Comparison of ENCODE assay signal across 1 cellular context in the genomic region with DNA sequence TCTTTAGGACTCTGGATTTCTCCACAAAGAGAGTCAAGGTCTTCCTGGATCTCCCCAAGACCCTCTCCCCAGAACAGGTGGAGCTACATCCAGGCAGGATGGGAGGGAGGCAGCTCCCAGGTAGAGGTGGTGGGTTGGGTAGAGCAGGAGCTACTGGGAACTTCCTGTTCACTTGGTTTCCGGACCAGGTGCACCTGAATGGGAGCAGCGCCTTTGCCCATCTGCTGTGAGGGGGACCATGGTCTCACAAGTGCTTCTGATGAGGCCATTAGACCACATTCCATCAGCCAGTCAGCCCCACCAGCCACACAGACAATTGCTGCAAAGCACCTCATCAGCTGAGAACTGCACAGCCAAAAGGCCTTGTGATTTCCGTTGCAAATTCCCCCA.
TF ChIP-seq lines count a peak whose summit lies in the region.

No MANE protein-coding gene starts in this region.

TF ChIP-seq in H1, 55 proteins besides CTCF, POLR2A, EP300 and RAD21:
- TF ChIP-seq, protein P1, sequence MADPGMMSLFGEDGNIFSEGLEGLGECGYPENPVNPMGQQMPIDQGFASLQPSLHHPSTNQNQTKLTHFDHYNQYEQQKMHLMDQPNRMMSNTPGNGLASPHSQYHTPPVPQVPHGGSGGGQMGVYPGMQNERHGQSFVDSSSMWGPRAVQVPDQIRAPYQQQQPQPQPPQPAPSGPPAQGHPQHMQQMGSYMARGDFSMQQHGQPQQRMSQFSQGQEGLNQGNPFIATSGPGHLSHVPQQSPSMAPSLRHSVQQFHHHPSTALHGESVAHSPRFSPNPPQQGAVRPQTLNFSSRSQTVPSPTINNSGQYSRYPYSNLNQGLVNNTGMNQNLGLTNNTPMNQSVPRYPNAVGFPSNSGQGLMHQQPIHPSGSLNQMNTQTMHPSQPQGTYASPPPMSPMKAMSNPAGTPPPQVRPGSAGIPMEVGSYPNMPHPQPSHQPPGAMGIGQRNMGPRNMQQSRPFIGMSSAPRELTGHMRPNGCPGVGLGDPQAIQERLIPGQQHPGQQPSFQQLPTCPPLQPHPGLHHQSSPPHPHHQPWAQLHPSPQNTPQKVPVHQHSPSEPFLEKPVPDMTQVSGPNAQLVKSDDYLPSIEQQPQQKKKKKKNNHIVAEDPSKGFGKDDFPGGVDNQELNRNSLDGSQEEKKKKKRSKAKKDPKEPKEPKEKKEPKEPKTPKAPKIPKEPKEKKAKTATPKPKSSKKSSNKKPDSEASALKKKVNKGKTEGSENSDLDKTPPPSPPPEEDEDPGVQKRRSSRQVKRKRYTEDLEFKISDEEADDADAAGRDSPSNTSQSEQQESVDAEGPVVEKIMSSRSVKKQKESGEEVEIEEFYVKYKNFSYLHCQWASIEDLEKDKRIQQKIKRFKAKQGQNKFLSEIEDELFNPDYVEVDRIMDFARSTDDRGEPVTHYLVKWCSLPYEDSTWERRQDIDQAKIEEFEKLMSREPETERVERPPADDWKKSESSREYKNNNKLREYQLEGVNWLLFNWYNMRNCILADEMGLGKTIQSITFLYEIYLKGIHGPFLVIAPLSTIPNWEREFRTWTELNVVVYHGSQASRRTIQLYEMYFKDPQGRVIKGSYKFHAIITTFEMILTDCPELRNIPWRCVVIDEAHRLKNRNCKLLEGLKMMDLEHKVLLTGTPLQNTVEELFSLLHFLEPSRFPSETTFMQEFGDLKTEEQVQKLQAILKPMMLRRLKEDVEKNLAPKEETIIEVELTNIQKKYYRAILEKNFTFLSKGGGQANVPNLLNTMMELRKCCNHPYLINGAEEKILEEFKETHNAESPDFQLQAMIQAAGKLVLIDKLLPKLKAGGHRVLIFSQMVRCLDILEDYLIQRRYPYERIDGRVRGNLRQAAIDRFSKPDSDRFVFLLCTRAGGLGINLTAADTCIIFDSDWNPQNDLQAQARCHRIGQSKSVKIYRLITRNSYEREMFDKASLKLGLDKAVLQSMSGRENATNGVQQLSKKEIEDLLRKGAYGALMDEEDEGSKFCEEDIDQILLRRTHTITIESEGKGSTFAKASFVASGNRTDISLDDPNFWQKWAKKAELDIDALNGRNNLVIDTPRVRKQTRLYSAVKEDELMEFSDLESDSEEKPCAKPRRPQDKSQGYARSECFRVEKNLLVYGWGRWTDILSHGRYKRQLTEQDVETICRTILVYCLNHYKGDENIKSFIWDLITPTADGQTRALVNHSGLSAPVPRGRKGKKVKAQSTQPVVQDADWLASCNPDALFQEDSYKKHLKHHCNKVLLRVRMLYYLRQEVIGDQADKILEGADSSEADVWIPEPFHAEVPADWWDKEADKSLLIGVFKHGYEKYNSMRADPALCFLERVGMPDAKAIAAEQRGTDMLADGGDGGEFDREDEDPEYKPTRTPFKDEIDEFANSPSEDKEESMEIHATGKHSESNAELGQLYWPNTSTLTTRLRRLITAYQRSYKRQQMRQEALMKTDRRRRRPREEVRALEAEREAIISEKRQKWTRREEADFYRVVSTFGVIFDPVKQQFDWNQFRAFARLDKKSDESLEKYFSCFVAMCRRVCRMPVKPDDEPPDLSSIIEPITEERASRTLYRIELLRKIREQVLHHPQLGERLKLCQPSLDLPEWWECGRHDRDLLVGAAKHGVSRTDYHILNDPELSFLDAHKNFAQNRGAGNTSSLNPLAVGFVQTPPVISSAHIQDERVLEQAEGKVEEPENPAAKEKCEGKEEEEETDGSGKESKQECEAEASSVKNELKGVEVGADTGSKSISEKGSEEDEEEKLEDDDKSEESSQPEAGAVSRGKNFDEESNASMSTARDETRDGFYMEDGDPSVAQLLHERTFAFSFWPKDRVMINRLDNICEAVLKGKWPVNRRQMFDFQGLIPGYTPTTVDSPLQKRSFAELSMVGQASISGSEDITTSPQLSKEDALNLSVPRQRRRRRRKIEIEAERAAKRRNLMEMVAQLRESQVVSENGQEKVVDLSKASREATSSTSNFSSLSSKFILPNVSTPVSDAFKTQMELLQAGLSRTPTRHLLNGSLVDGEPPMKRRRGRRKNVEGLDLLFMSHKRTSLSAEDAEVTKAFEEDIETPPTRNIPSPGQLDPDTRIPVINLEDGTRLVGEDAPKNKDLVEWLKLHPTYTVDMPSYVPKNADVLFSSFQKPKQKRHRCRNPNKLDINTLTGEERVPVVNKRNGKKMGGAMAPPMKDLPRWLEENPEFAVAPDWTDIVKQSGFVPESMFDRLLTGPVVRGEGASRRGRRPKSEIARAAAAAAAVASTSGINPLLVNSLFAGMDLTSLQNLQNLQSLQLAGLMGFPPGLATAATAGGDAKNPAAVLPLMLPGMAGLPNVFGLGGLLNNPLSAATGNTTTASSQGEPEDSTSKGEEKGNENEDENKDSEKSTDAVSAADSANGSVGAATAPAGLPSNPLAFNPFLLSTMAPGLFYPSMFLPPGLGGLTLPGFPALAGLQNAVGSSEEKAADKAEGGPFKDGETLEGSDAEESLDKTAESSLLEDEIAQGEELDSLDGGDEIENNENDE (IDR thresholded peaks at IDR 0.05; ENCODE audit: insufficient replicate concordance, low read length): no peak
- no peak for TF ChIP-seq FOSL1 (IDR thresholded peaks at IDR 0.05; ENCODE audit: insufficient read depth, low read depth, low read length)
- TF ChIP-seq CEBPB (IDR thresholded peaks at IDR 0.05; ENCODE audit: low read depth, low read length): no peak
- TF ChIP-seq SIN3A (conservative IDR thresholded peaks at IDR 0.05 in 1 of 2, IDR thresholded peaks at IDR 0.05 in 1 of 2; ENCODE audit: low read depth in 1 of 2, low read length in 2 of 2): no peak
- TF ChIP-seq POU5F1 (IDR thresholded peaks at IDR 0.05; ENCODE audit: low read depth, low read length): no peak
- TF ChIP-seq NRF1 (IDR thresholded peaks at IDR 0.05; ENCODE audit: low read depth, low read length): no peak
- no peak for TF ChIP-seq RBBP5 (IDR thresholded peaks at IDR 0.05; ENCODE audit: borderline replicate concordance, low read depth, low read length)
- TF ChIP-seq KDM5A (IDR thresholded peaks at IDR 0.05; ENCODE audit: low read length): no peak
- TF ChIP-seq RNF2 (IDR thresholded peaks at IDR 0.05; ENCODE audit: borderline replicate concordance, low read depth, low read length, missing control alignments, poor library complexity, severe bottlenecking): no peak
- TF ChIP-seq EGR1 (IDR thresholded peaks at IDR 0.05; ENCODE audit: borderline replicate concordance, low read depth, low read length): no peak
- TF ChIP-seq SUZ12 (IDR thresholded peaks at IDR 0.05; ENCODE audit: low read length): no peak
- no peak for TF ChIP-seq SP1 (IDR thresholded peaks at IDR 0.05; ENCODE audit: low read depth, low read length)
- no peak for TF ChIP-seq TCF12 (IDR thresholded peaks at IDR 0.05; ENCODE audit: low read depth, low read length)
TF ChIP-seq in H1: peak in this region for 0.
